In genomic region chr17:39177256-39177655, GRCh38 we compare ENCODE assay signal across 2 cellular contexts.
A peak's percentile ranks its signal among the peaks of the same experiment; 100 is the strongest.
TF ChIP-seq lines count a peak whose summit lies in the region.

No MANE protein-coding gene starts in this region.

TF ChIP-seq in Ishikawa, 13 proteins besides CTCF, POLR2A, EP300 and RAD21:
- TF ChIP-seq TAF1 (IDR thresholded peaks at IDR 0.05; ENCODE audit: low read depth) (0 out of 2 replicates have a peak, but pooled peaks have one; percentile 26), YY1 (IDR thresholded peaks at IDR 0.05; ENCODE audit: low read depth) (peak; percentile 58; the same call in 1 of the 2 replicates), ZBTB7A (IDR thresholded peaks at IDR 0.05; ENCODE audit: low read depth) (no peak), NFIC (IDR thresholded peaks at IDR 0.05) (no peak), TCF12 (IDR thresholded peaks at IDR 0.05; ENCODE audit: low read depth) (no peak), USF1 (IDR thresholded peaks at IDR 0.05) (0 out of 2 replicates have a peak, but pooled peaks have one; percentile 31), EGR1 (IDR thresholded peaks at IDR 0.05) (no peak), CREB1 (IDR thresholded peaks at IDR 0.05; ENCODE audit: low read depth) (peak; percentile 74), FOXM1 (IDR thresholded peaks at IDR 0.05; ENCODE audit: borderline replicate concordance, low read depth) (no peak)
- TF ChIP-seq, protein P1, sequence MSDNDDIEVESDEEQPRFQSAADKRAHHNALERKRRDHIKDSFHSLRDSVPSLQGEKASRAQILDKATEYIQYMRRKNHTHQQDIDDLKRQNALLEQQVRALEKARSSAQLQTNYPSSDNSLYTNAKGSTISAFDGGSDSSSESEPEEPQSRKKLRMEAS (IDR thresholded peaks at IDR 0.05): peak; percentile 59; the same call in 1 of the 2 replicates
TF ChIP-seq in Ishikawa: peak in this region for 5.

TF ChIP-seq in HepG2, 621 proteins besides CTCF, POLR2A, EP300 and RAD21:
- no peak for TF ChIP-seq FOSL1 (CRISPR knock-in tag; IDR thresholded peaks at IDR 0.05; ENCODE audit: borderline replicate concordance)
- no peak for TF ChIP-seq MTF2 (CRISPR knock-in tag; IDR thresholded peaks at IDR 0.05; ENCODE audit: borderline replicate concordance)
- TF ChIP-seq ZMAT3 (CRISPR knock-in tag; conservative IDR thresholded peaks at IDR 0.05): no peak
- TF ChIP-seq HIVEP1 (CRISPR knock-in tag; IDR thresholded peaks at IDR 0.05): no peak
- no peak for TF ChIP-seq MAFG (CRISPR knock-in tag; IDR thresholded peaks at IDR 0.05)
- no peak for TF ChIP-seq ZFX (CRISPR knock-in tag; IDR thresholded peaks at IDR 0.05; ENCODE audit: low read depth)
- TF ChIP-seq, protein P2, sequence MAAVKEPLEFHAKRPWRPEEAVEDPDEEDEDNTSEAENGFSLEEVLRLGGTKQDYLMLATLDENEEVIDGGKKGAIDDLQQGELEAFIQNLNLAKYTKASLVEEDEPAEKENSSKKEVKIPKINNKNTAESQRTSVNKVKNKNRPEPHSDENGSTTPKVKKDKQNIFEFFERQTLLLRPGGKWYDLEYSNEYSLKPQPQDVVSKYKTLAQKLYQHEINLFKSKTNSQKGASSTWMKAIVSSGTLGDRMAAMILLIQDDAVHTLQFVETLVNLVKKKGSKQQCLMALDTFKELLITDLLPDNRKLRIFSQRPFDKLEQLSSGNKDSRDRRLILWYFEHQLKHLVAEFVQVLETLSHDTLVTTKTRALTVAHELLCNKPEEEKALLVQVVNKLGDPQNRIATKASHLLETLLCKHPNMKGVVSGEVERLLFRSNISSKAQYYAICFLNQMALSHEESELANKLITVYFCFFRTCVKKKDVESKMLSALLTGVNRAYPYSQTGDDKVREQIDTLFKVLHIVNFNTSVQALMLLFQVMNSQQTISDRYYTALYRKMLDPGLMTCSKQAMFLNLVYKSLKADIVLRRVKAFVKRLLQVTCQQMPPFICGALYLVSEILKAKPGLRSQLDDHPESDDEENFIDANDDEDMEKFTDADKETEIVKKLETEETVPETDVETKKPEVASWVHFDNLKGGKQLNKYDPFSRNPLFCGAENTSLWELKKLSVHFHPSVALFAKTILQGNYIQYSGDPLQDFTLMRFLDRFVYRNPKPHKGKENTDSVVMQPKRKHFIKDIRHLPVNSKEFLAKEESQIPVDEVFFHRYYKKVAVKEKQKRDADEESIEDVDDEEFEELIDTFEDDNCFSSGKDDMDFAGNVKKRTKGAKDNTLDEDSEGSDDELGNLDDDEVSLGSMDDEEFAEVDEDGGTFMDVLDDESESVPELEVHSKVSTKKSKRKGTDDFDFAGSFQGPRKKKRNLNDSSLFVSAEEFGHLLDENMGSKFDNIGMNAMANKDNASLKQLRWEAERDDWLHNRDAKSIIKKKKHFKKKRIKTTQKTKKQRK (IDR thresholded peaks at IDR 0.05; ENCODE audit: low read length): no peak
- TF ChIP-seq, protein P3, sequence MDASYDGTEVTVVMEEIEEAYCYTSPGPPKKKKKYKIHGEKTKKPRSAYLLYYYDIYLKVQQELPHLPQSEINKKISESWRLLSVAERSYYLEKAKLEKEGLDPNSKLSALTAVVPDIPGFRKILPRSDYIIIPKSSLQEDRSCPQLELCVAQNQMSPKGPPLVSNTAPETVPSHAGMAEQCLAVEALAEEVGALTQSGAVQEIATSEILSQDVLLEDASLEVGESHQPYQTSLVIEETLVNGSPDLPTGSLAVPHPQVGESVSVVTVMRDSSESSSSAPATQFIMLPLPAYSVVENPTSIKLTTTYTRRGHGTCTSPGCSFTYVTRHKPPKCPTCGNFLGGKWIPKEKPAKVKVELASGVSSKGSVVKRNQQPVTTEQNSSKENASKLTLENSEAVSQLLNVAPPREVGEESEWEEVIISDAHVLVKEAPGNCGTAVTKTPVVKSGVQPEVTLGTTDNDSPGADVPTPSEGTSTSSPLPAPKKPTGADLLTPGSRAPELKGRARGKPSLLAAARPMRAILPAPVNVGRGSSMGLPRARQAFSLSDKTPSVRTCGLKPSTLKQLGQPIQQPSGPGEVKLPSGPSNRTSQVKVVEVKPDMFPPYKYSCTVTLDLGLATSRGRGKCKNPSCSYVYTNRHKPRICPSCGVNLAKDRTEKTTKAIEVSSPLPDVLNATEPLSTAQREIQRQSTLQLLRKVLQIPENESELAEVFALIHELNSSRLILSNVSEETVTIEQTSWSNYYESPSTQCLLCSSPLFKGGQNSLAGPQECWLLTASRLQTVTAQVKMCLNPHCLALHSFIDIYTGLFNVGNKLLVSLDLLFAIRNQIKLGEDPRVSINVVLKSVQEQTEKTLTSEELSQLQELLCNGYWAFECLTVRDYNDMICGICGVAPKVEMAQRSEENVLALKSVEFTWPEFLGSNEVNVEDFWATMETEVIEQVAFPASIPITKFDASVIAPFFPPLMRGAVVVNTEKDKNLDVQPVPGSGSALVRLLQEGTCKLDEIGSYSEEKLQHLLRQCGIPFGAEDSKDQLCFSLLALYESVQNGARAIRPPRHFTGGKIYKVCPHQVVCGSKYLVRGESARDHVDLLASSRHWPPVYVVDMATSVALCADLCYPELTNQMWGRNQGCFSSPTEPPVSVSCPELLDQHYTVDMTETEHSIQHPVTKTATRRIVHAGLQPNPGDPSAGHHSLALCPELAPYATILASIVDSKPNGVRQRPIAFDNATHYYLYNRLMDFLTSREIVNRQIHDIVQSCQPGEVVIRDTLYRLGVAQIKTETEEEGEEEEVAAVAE (CRISPR knock-in tag; IDR thresholded peaks at IDR 0.05; ENCODE audit: borderline replicate concordance): no peak
- TF ChIP-seq, protein P4, sequence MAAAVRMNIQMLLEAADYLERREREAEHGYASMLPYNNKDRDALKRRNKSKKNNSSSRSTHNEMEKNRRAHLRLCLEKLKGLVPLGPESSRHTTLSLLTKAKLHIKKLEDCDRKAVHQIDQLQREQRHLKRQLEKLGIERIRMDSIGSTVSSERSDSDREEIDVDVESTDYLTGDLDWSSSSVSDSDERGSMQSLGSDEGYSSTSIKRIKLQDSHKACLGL (CRISPR knock-in tag; IDR thresholded peaks at IDR 0.05): no peak
- TF ChIP-seq ZNF17 (CRISPR knock-in tag; IDR thresholded peaks at IDR 0.05): no peak
